24 cellular contexts compared by ENCODE assay signal in the genomic region with DNA sequence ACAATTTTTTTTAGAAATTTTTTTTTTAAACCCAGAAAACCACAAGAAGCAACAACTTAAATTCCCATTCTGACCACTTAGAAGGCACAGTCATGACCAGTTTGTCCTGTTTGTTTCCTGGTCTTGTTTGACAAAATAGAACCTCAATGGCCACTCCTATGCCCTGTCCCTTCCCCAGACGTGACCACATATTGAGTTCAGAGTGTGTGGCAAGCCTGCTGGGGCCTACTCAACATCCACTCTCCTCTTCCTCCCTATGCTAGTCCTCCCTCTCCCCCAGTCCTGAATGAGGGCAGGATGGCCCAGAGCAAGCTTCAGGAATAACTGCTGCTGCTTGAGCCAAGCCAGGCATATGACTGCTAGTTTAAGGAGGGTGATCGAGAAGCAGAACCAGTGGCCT.
A peak's percentile ranks its signal among the peaks of the same experiment; 100 is the strongest.
DNase-seq lines count a peak whose midpoint lies in the region; ATAC-seq and TF ChIP-seq lines count a peak whose summit lies in the region.
"Had no signal": no experiment of that assay in that cellular context is flagged by ENCODE, and none has a peak within 500 bp of the region (broad histone marks: within the 10 kb centered on the region; RNA-seq: fewer than 3 reads in every experiment).

No MANE protein-coding gene starts in this region.

- no peaks in the 10 kb centered on the region for H4K20me1 ChIP-seq in PC-3 (ENCODE audit: low read length)
- H4K20me1 ChIP-seq: BLaER1 had no signal

- H2BK120ac ChIP-seq in neuronal stem cell (ENCODE audit: low read depth, low read length), result no peak overlapping the region

- H2BK5ac ChIP-seq in neuronal stem cell (ENCODE audit: low read length), result no peak overlapping the region

- no peak overlapping the region for H3K4me3 ChIP-seq in AG10803 (ENCODE audit: low read length)
- H3K4me3 ChIP-seq in PC-3 (ENCODE audit: low read length), result no peak overlapping the region
- no peak overlapping the region for H3K4me3 ChIP-seq in left lung
- H3K4me3 ChIP-seq in neuronal stem cell (ENCODE audit: low read length in 2 of 2), result no peak overlapping the region
- H3K4me3 ChIP-seq: A549, BLaER1, GM12878, GM23338 had no signal

- peaks cover 1% of the 10 kb centered on the region for H3K27me3 Mint-ChIP-seq in glutamatergic neuron (ENCODE audit: unreplicated experiment)
- H3K27me3 Mint-ChIP-seq: CD4-positive, alpha-beta memory T cell had no signal

- no CpG with 5 or more reads among the region's 2 CpGs for WGBS in neuronal stem cell (ENCODE audit: extremely low coverage in 2 of 2, insufficient read length in 2 of 2, insufficient replicate concordance in 1 of 2), 2 donors

- no peak overlapping the region for H3K14ac ChIP-seq in neuronal stem cell (ENCODE audit: low read length)

- intact Hi-C loops in PC-3 (cut with micrococcal nuclease), result no loop called here
- intact Hi-C loops in left lung (cut with DNase I), result no loop called here

- H3K9ac ChIP-seq in PC-3 (ENCODE audit: low read length) (no peak overlapping the region), neuronal stem cell (ENCODE audit: low read depth, low read length, poor library complexity) (peak overlapping the region; percentile 74)
- H3K9ac ChIP-seq: BLaER1, SK-N-SH had no signal

- peaks cover 2% of the 10 kb centered on the region for H3K9me3 Mint-ChIP-seq in glutamatergic neuron (ENCODE audit: unreplicated experiment)
- H3K9me3 Mint-ChIP-seq: CD4-positive, alpha-beta memory T cell; GM23338 had no signal

- no peaks in the 10 kb centered on the region for H3K4me1 Mint-ChIP-seq in glutamatergic neuron (ENCODE audit: low read depth, unreplicated experiment)
- H3K4me1 Mint-ChIP-seq: CD4-positive, alpha-beta memory T cell; GM23338 had no signal

- H3K4me1 ChIP-seq in PC-3 (ENCODE audit: insufficient read depth, low read length), result no peaks in the 10 kb centered on the region
- no peaks in the 10 kb centered on the region for H3K4me1 ChIP-seq in left lung
- H3K4me1 ChIP-seq in neuronal stem cell (ENCODE audit: control insufficient read depth in 2 of 2, insufficient read depth in 1 of 2, low read depth in 1 of 2, low read length in 2 of 2), result no peaks in the 10 kb centered on the region
- H3K4me1 ChIP-seq: A549, BLaER1 had no signal

- CTCF ChIA-PET in PC-3 (lab: Charles Lee), result no interaction called here

- H3K4me3 Mint-ChIP-seq in glutamatergic neuron (ENCODE audit: unreplicated experiment), result no peak overlapping the region
- H3K4me3 Mint-ChIP-seq: CD4-positive, alpha-beta memory T cell; GM23338 had no signal

- H3K4me2 ChIP-seq in PC-3 (ENCODE audit: low read length) (no peak overlapping the region), neuronal stem cell (ENCODE audit: insufficient read depth, low read length, poor library complexity, severe bottlenecking) (no peak overlapping the region)
- H3K4me2 ChIP-seq: A549, BLaER1, GM23338, SK-N-SH had no signal

- H2BK12ac ChIP-seq in neuronal stem cell (ENCODE audit: low read length), result no peak overlapping the region

- no peaks in the 10 kb centered on the region for H3K79me1 ChIP-seq in neuronal stem cell (ENCODE audit: low read depth, low read length)

- no peaks in the 10 kb centered on the region for H3K79me2 ChIP-seq in PC-3 (ENCODE audit: low read length)

- POLR2A ChIA-PET in PC-3 (lab: Charles Lee; ENCODE audit: unreplicated experiment), result no interaction called here

- no peaks in the 10 kb centered on the region for H3K36me3 Mint-ChIP-seq in glutamatergic neuron (ENCODE audit: unreplicated experiment)
- H3K36me3 Mint-ChIP-seq: CD4-positive, alpha-beta memory T cell had no signal

- no peak overlapping the region for H2AK5ac ChIP-seq in neuronal stem cell (ENCODE audit: low read depth, low read length)

- H2BK15ac ChIP-seq in neuronal stem cell (ENCODE audit: low read length), result no peak overlapping the region

- H2AFZ ChIP-seq in PC-3 (ENCODE audit: low read length), result no peak overlapping the region
- H2AFZ ChIP-seq in neuronal stem cell (ENCODE audit: low read length), result no peak overlapping the region
- H2AFZ ChIP-seq: GM23338 had no signal

- H3K4ac ChIP-seq in neuronal stem cell (ENCODE audit: low read length), result no peak overlapping the region

- H3K18ac ChIP-seq in neuronal stem cell (ENCODE audit: low read length), result no peak overlapping the region

- no peak overlapping the region for H4K8ac ChIP-seq in neuronal stem cell (ENCODE audit: low read depth, low read length)

- H3K9me2 ChIP-seq in PC-3 (replicated peaks; ENCODE audit: low read length), result no peaks in the 10 kb centered on the region
- H3K9me2 ChIP-seq: SK-N-SH had no signal

- no peak overlapping the region for H3K27ac Mint-ChIP-seq in glutamatergic neuron (ENCODE audit: unreplicated experiment)
- H3K27ac Mint-ChIP-seq: CD4-positive, alpha-beta memory T cell; GM23338 had no signal

- no peaks in the 10 kb centered on the region for H3F3A ChIP-seq in PC-3 (ENCODE audit: low read length, unreplicated experiment)

- no peak for TF ChIP-seq CTCF in AG10803 (conservative IDR thresholded peaks at IDR 0.05; ENCODE audit: low read length)
- TF ChIP-seq CTCF in PC-3 (conservative IDR thresholded peaks at IDR 0.05; ENCODE audit: low read depth, low read length), result no peak
- no peak for TF ChIP-seq CTCF in left lung (IDR thresholded peaks at IDR 0.05)
- TF ChIP-seq CTCF in glutamatergic neuron (IDR thresholded peaks at IDR 0.05; ENCODE audit: partially characterized antibody, unreplicated experiment), result no peak

- no peak; the same call in 1 of the 2 replicates for ATAC-seq in PC-3
- ATAC-seq in left lung, result peak; percentile 93
- ATAC-seq in HG03378 (IDR thresholded peaks at IDR 0.05; ENCODE audit: unreplicated experiment), result no peak
- ATAC-seq in HG03196 (IDR thresholded peaks at IDR 0.05; ENCODE audit: unreplicated experiment), result no peak
- ATAC-seq: A549, GM12878, GM23338 had no signal

- BruUV-seq in PC-3 (replicated peaks; lab: Mats Ljungman, UMichigan), result no TSS peak

- no peak overlapping the region for H4K91ac ChIP-seq in neuronal stem cell (ENCODE audit: low read depth, low read length, poor library complexity)

- H3K27ac ChIP-seq in PC-3 (ENCODE audit: low read length) (no peak overlapping the region), left lung (peak overlapping the region in 1 of 2 donors; percentile 20), neuronal stem cell (replicated peaks; ENCODE audit: low read length) (no peak overlapping the region)
- H3K27ac ChIP-seq: A549, BLaER1 had no signal

- peak; percentile 25 for DNase-seq in AG10803 (ENCODE audit: low read depth)
- peak; percentile 12 for DNase-seq in PC-3
- DNase-seq in left lung, result peak in 1 of 2 donors; percentile 63
- no peak for DNase-seq in neuronal stem cell (ENCODE audit: low spot score)
- DNase-seq in NCI-H2171 treated with DMSO at 0.1 percent for 48 hours (lab: John Stamatoyannopoulos, UW), result no peak
- DNase-seq in glutamatergic neuron, result no peak
- DNase-seq: CD4-positive, alpha-beta memory T cell; DMS153; EL; Kasumi-1; MM.1S; NCI-H1105; NCI-H2081; NCI-H748 treated with DMSO at 0.1 percent for 48 hours; NK-92 treated with Interleukin-12 subunit alpha and Interleukin-12 subunit beta, amount 100 ng/mL, for 24 hours; RPMI8226; SHP77 treated with DMSO at 0.1 percent for 48 hours; SK-N-SH had no signal

- no peak overlapping the region for H3K23ac ChIP-seq in neuronal stem cell (ENCODE audit: low read depth, low read length, poor library complexity)

- H3K9me3 ChIP-seq in PC-3 (ENCODE audit: low read length) (no peaks in the 10 kb centered on the region), left lung (no peaks in the 10 kb centered on the region), neuronal stem cell (replicated peaks in 1 of 2; ENCODE audit: control insufficient read depth in 2 of 2, insufficient read depth in 1 of 2, low read depth in 1 of 2, low read length in 2 of 2) (peaks cover 0 to 2% of the 10 kb centered on the region in 2 donors)
- H3K9me3 ChIP-seq: A549, BLaER1, SK-N-SH had no signal

- no peaks in the 10 kb centered on the region for H3K27me3 ChIP-seq in PC-3 (ENCODE audit: low read length)
- H3K27me3 ChIP-seq in left lung, result no peaks in the 10 kb centered on the region
- no peaks in the 10 kb centered on the region for H3K27me3 ChIP-seq in neuronal stem cell (ENCODE audit: control insufficient read depth in 3 of 3, insufficient read depth in 3 of 3, low read depth in 1 of 3, low read length in 3 of 3)
- H3K27me3 ChIP-seq: BLaER1 had no signal

- H3K36me3 ChIP-seq in PC-3 (ENCODE audit: low read depth, low read length) (0 out of 2 replicates have a peak, but pooled peaks cover 4% of the 10 kb centered on the region), left lung (peaks cover 0 to 29% of the 10 kb centered on the region in 2 donors), neuronal stem cell (replicated peaks in 1 of 2; ENCODE audit: control insufficient read depth in 2 of 2, insufficient read depth in 2 of 2, low read length in 2 of 2) (peaks cover 0 to 47% of the 10 kb centered on the region in 2 donors)
- H3K36me3 ChIP-seq: BLaER1 had no signal

Comparison
In these comparisons a context has a peak if more than half of its experiments do, and no peak if none do; other contexts are left out.
1. DNase-seq: peak in AG10803 (single experiment) and PC-3 (single experiment); none in neuronal stem cell (single experiment), NCI-H2171 treated with DMSO at 0.1 percent for 48 hours (single experiment) and glutamatergic neuron (single experiment).